Comparison of ENCODE assay signal across 9 cellular contexts in the genomic region with DNA sequence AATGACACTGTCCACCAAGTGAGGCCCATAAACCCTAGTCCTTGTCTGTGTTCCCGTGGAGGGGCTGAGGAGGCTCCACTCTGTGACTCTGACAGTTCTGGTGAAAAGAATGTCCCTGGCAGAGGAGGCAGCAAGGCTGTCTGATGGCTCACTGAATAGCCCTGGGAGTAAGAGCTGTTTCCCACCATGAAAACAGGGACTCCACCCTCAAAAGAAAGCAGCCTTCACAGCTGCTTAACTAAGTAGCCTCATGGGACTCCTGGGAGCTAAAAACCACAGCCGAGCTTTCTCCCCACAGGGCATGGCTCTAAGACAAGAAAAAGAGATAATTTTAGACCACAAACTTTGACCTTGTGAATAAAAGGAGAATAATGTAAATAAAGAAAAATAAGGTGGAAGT.
DNase-seq lines count a peak whose midpoint lies in the region; ATAC-seq and TF ChIP-seq lines count a peak whose summit lies in the region.
"Had no signal": no experiment of that assay in that cellular context is flagged by ENCODE, and none has a peak within 500 bp of the region (broad histone marks: within the 10 kb centered on the region; RNA-seq: fewer than 3 reads in every experiment).

No MANE protein-coding gene starts in this region.

- no peaks in the 10 kb centered on the region for H3K23me2 ChIP-seq in H9 (ENCODE audit: insufficient read length, low read depth, low read length, poor library complexity, severe bottlenecking)

- no peaks in the 10 kb centered on the region for H3K27me3 ChIP-seq in prostate gland (replicated peaks; ENCODE audit: insufficient read depth)
- no peaks in the 10 kb centered on the region for H3K27me3 ChIP-seq in H9 (ENCODE audit: insufficient read depth, low read length)

- H2BK12ac ChIP-seq in H9 (ENCODE audit: insufficient read length, low read depth, low read length): no peak overlapping the region

- peak; percentile 8 for DNase-seq in DMS 273 (lab: John Stamatoyannopoulos, UW; ENCODE audit: unreplicated experiment)
- DNase-seq in DMS 273 treated with DMSO at 0.1 percent for 48 hours (lab: John Stamatoyannopoulos, UW): no peak
- DNase-seq in cardiac fibroblast (ENCODE audit: low read depth in 2 of 2): peak; percentile 76 to 96
- DNase-seq in smooth muscle cell of the brain vasculature (ENCODE audit: low read depth, low spot score): peak; percentile 72
- DNase-seq in mesenteric fat pad (ENCODE audit: low spot score): no peak
- no peak for DNase-seq in prostate gland (ENCODE audit: low spot score)
- DNase-seq in H9: no peak

- H3K4me3 Mint-ChIP-seq in H9: no peak overlapping the region

- ATAC-seq in HG03108 (IDR thresholded peaks at IDR 0.05; ENCODE audit: unreplicated experiment): peak; percentile 52

- no peak overlapping the region for H2BK20ac ChIP-seq in H9 (ENCODE audit: low read depth, low read length, poor library complexity, severe bottlenecking)

- H2AFZ ChIP-seq in H9 (ENCODE audit: low read length): no peak overlapping the region

- H4K8ac ChIP-seq in H9 (replicated peaks; ENCODE audit: insufficient read length, low read depth, low read length): no peak overlapping the region

- WGBS in prostate gland: 24% methylated on average over 2 of the region's 2 CpGs
- no CpG with 5 or more reads among the region's 2 CpGs for WGBS in H9 (ENCODE audit: extremely low coverage, insufficient read length, low lambda C conversion rate)

- peaks cover 7 to 21% of the 10 kb centered on the region in 2 experiments for H3K4me1 Mint-ChIP-seq in H9

- H4K20me1 ChIP-seq in H9 (ENCODE audit: control insufficient read depth, insufficient read depth, insufficient read length): no peaks in the 10 kb centered on the region

- H4K91ac ChIP-seq in H9 (ENCODE audit: insufficient read length, low read depth, low read length): no peak overlapping the region

- no peak overlapping the region for H3K56ac ChIP-seq in H9 (ENCODE audit: insufficient read length, low read depth, low read length)

- H2BK120ac ChIP-seq in H9 (ENCODE audit: low read depth, low read length, poor library complexity, severe bottlenecking): no peak overlapping the region

- no peak overlapping the region for H4K5ac ChIP-seq in H9 (ENCODE audit: insufficient read length, low read depth, low read length)

- no peak for TF ChIP-seq POLR2A in prostate gland (IDR thresholded peaks at IDR 0.05)

- H3K14ac ChIP-seq in H9 (ENCODE audit: insufficient read depth, low read length): no peak overlapping the region

- H3K4me3 ChIP-seq in cardiac fibroblast (replicated peaks in 1 of 2; ENCODE audit: low read depth in 2 of 2, low read length in 2 of 2): no peak overlapping the region
- no peak overlapping the region for H3K4me3 ChIP-seq in prostate gland

- no peak overlapping the region for H3K9ac ChIP-seq in H9 (ENCODE audit: extremely low read depth, insufficient read length, low read length)

- H3K4me2 ChIP-seq in H9 (ENCODE audit: insufficient read depth, insufficient read length, low read length): no peak overlapping the region

- H3K36me3 ChIP-seq in prostate gland: no peaks in the 10 kb centered on the region

- no peak overlapping the region for H2AK5ac ChIP-seq in H9 (ENCODE audit: insufficient read length, low read length)

- H3K79me1 ChIP-seq in H9 (ENCODE audit: insufficient read depth, low read depth, low read length, poor library complexity, severe bottlenecking): no peaks in the 10 kb centered on the region

- TF ChIP-seq CTCF in cardiac fibroblast (IDR thresholded peaks at IDR 0.05; ENCODE audit: low read depth, low read length): no peak
- no peak for TF ChIP-seq CTCF in prostate gland (IDR thresholded peaks at IDR 0.05)
- TF ChIP-seq CTCF in H9 (conservative IDR thresholded peaks at IDR 0.05): no peak

- no peak overlapping the region for H2BK5ac ChIP-seq in H9 (ENCODE audit: insufficient read length, low read length)

- no peak overlapping the region for H3K4ac ChIP-seq in H9 (ENCODE audit: low read depth, low read length)

- H3K9me3 ChIP-seq in prostate gland: no peaks in the 10 kb centered on the region
- no peaks in the 10 kb centered on the region for H3K9me3 ChIP-seq in H9 (ENCODE audit: control insufficient read depth, low read depth, low read length)

- H3K27ac Mint-ChIP-seq in H9: no peak overlapping the region

- no peaks in the 10 kb centered on the region; the same call in 1 of the 2 replicates for H3K27me3 Mint-ChIP-seq in H9 (ENCODE audit: low read depth)

- peaks cover 8 to 10% of the 10 kb centered on the region in 2 experiments; a peak in 4 of 5 replicates for H3K9me3 Mint-ChIP-seq in H9

- no peak overlapping the region for H3K27ac ChIP-seq in prostate gland
- H3K27ac ChIP-seq in H9 (ENCODE audit: insufficient read length, low read depth, low read length): no peak overlapping the region
- H3K27ac ChIP-seq: 22Rv1 had no signal

- H3K4me1 ChIP-seq in prostate gland (replicated peaks) (no peaks in the 10 kb centered on the region), H9 (ENCODE audit: insufficient read depth, low read length) (no peaks in the 10 kb centered on the region)

- intact Hi-C loops in prostate gland (cut with DNase I): no loop called here

- H2BK15ac ChIP-seq in H9 (ENCODE audit: low read depth, low read length): no peak overlapping the region

- no peak overlapping the region for H3K18ac ChIP-seq in H9 (ENCODE audit: insufficient read length, low read depth, low read length)

- peaks cover 0 to 11% (median 2%) of the 10 kb centered on the region in 3 experiments; a peak in 3 of 7 replicates for H3K36me3 Mint-ChIP-seq in H9 (ENCODE audit: insufficient read depth in 1 of 3, low read depth in 3 of 3)

- H3K79me2 ChIP-seq in H9 (ENCODE audit: insufficient read depth, low read length): no peaks in the 10 kb centered on the region

- no peak overlapping the region for H3K23ac ChIP-seq in H9 (ENCODE audit: insufficient read length, low read depth, low read length)

- H3T11ph ChIP-seq in H9 (ENCODE audit: low read length): no peak overlapping the region

Comparison
In these comparisons a context has a peak if more than half of its experiments do, and no peak if none do; other contexts are left out.
1. DNase-seq: peak in DMS 273 (single experiment), cardiac fibroblast (2 of 2) and smooth muscle cell of the brain vasculature (single experiment); none in DMS 273 treated with DMSO at 0.1 percent for 48 hours (single experiment), mesenteric fat pad (single experiment), prostate gland (single experiment) and H9 (single experiment).